Comparison of ENCODE assay signal across 17 cellular contexts in genomic region chr6:136646377-136646776, GRCh38.
DNase-seq lines count a peak whose midpoint lies in the region; ATAC-seq and TF ChIP-seq lines count a peak whose summit lies in the region.
"Had no signal": no experiment of that assay in that cellular context is flagged by ENCODE, and none has a peak within 500 bp of the region (broad histone marks: within the 10 kb centered on the region; RNA-seq: fewer than 3 reads in every experiment).

No MANE protein-coding gene starts in this region.

- TF ChIP-seq POLR2A in body of pancreas (IDR thresholded peaks at IDR 0.05): no peak
- no peak for TF ChIP-seq POLR2A in spleen (IDR thresholded peaks at IDR 0.05)

- H3K27ac ChIP-seq in body of pancreas: peak overlapping the region in 3 of 4 donors; percentile 3 to 72 (median 64)
- H3K27ac ChIP-seq in heart right ventricle: peak overlapping the region in 9 of 10 donors; percentile 22 to 73 (median 36)
- peak overlapping the region in 5 of 8 donors; percentile 37 to 80 (median 75) for H3K27ac ChIP-seq in spleen
- no peak overlapping the region for H3K27ac ChIP-seq in A673 (ENCODE audit: low read depth, low read length, poor library complexity, severe bottlenecking)

- intact Hi-C loops in body of pancreas (cut with DNase I) (loop anchor here (10.0 kb wide), 2 partner anchors 58 to 148 kb away; partner anchors contain the start of gene MAP3K5), heart right ventricle (cut with DNase I) (loop anchor here in 2 of 10 donors (2.0 to 10.0 kb wide), 2 partner anchors 68 kb away; no protein-coding TSS in a partner anchor), spleen (cut with DNase I; ENCODE audit: low total_unique reads) (no loop called here), A673 (cut with micrococcal nuclease; ENCODE audit: unreplicated experiment) (loop anchor here (10.0 kb wide), 1 partner anchor 278 kb away; the partner anchor contains the start of gene SLC35D3)

- DNase-seq in EH (ENCODE audit: low read depth) (peak; percentile 56), body of pancreas (no peak), heart right ventricle (no peak), spleen (no peak), NCI-H526 (lab: John Stamatoyannopoulos, UW) (no peak), cerebellar nuclear complex (lab: John Stamatoyannopoulos, UW) (no peak), activated T-cell treated with anti-CD3 and anti-CD28 coated beads for 4 hours (no peak), A673 (ENCODE audit: low spot score) (no peak)
- DNase-seq: activated gamma-delta T cell; AML-193; left colon; naive thymus-derived CD8-positive, alpha-beta T cell; NCI-H1417; NCI-H524; PC-3; stimulated activated CD4-positive, alpha-beta T cell treated with anti-CD3 and anti-CD28 coated beads, Interleukin-4, amount 100 ng/mL, for 4 hours had no signal

- BruUV-seq in A673 (replicated peaks; lab: Mats Ljungman, UMichigan): no TSS peak

- TF ChIP-seq CTCF in body of pancreas (IDR thresholded peaks at IDR 0.05) (no peak), heart right ventricle (IDR thresholded peaks at IDR 0.05) (no peak), spleen (IDR thresholded peaks at IDR 0.05 in 8 of 11, conservative IDR thresholded peaks at IDR 0.05 in 3 of 11) (no peak), A673 (conservative IDR thresholded peaks at IDR 0.05; ENCODE audit: low read depth, low read length) (no peak)

- WGBS in body of pancreas, 2 donors: 30 to 32% methylated on average over 3 of the region's 3 CpGs
- 15 to 22% methylated on average over 3 of the region's 3 CpGs for WGBS in heart right ventricle, 2 donors
- WGBS in spleen, 5 donors: 72 to 84% (median 80%) methylated on average over 3 of the region's 3 CpGs

- H3K36me3 ChIP-seq in body of pancreas (replicated peaks in 1 of 2; ENCODE audit: insufficient read depth in 1 of 2, low read depth in 2 of 2) (peaks cover 0 to 3% of the 10 kb centered on the region in 2 donors), heart right ventricle (peaks cover 0 to 17% (median 0%) of the 10 kb centered on the region in 9 donors), spleen (peaks cover 0 to 59% (median 3%) of the 10 kb centered on the region in 6 donors), A673 (ENCODE audit: insufficient read depth, low read length, poor library complexity, severe bottlenecking) (no peaks in the 10 kb centered on the region)
- H3K36me3 ChIP-seq: HAP-1 had no signal

- H3K4me3 ChIP-seq in body of pancreas: no peak overlapping the region
- H3K4me3 ChIP-seq in heart right ventricle: no peak overlapping the region
- H3K4me3 ChIP-seq in spleen: no peak overlapping the region
- H3K4me3 ChIP-seq in A673 (ENCODE audit: low read depth, low read length, poor library complexity, severe bottlenecking): no peak overlapping the region
- H3K4me3 ChIP-seq: HAP-1 had no signal

- H3K4me1 ChIP-seq in body of pancreas (peaks cover 51% of the 10 kb centered on the region), heart right ventricle (peaks cover 8 to 55% (median 41%) of the 10 kb centered on the region in 9 donors), spleen (peaks cover 8 to 38% (median 19%) of the 10 kb centered on the region in 6 donors), A673 (ENCODE audit: insufficient read depth, low read length, poor library complexity, severe bottlenecking) (peaks cover 9% of the 10 kb centered on the region)

- no peaks in the 10 kb centered on the region for H3K9me3 ChIP-seq in body of pancreas
- H3K9me3 ChIP-seq in heart right ventricle: no peaks in the 10 kb centered on the region
- no peaks in the 10 kb centered on the region for H3K9me3 ChIP-seq in spleen
- H3K9me3 ChIP-seq in A673 (ENCODE audit: low read depth, low read length, poor library complexity, severe bottlenecking): no peaks in the 10 kb centered on the region
- H3K9me3 ChIP-seq: HAP-1 had no signal

- CTCF ChIA-PET in A673 (lab: Charles Lee): no interaction called here

- POLR2A ChIA-PET in A673 (lab: Charles Lee; ENCODE audit: low non-redundant PET): no interaction called here

- ATAC-seq in body of pancreas (no peak), heart right ventricle (peak in 6 of 8 donors; percentile 37 to 67 (median 47))
- ATAC-seq: left colon, PC-3 had no signal

- H3K27me3 ChIP-seq in body of pancreas (no peaks in the 10 kb centered on the region), heart right ventricle (no peaks in the 10 kb centered on the region), spleen (replicated peaks in 1 of 7) (no peaks in the 10 kb centered on the region), A673 (replicated peaks; ENCODE audit: insufficient read depth, low read depth, low read length, poor library complexity) (no peaks in the 10 kb centered on the region)
